23 cellular contexts compared by ENCODE assay signal in the genomic region with DNA sequence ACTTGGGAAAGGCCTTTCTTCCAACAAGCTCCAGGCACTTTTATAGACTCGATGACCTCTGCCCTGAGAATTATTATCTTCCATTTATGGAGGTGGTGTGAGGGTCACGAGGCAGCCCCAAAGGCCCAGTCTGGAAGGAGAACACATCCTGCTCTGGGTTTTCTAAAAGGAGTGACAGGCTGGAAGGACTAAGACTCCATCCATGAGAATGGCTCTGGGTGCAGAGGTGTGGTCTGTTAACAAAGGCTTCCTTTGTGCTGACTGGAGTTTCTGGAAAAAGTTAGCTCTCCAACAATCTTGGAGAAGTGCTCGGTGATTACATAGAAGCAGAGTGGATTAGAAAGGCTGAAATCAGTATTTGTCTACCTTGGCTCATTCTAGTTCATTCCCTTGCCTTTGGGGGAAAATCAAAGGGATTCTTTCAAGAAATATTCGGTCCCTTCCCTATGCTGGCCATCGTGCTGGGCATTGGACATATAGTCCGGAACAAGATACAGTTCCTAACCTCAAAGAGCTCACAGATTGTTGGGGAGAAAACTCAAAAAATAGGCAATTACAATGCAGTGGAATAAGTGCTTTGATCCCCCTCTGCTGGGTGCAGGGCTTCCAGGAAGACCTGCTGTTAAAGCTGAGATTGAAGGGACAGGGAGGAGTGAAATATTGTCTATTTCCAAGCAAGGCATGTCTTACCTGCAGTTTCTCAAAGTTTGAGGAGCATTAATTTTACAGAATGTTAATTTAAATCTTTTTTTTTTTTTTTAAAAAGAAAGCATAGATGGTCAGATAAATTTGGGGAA.
A peak's percentile ranks its signal among the peaks of the same experiment; 100 is the strongest.
DNase-seq lines count a peak whose midpoint lies in the region; TF ChIP-seq lines count a peak whose summit lies in the region.
"Had no signal": no experiment of that assay in that cellular context is flagged by ENCODE, and none has a peak within 500 bp of the region (broad histone marks: within the 10 kb centered on the region; RNA-seq: fewer than 3 reads in every experiment).

No MANE protein-coding gene starts in this region.

- TF ChIP-seq CTCF in retinal pigment epithelial cell (conservative IDR thresholded peaks at IDR 0.05; ENCODE audit: low read depth, low read length) (no peak), GM10248 (IDR thresholded peaks at IDR 0.05; ENCODE audit: control extremely low read depth, extremely low read depth, low read depth, missing control alignments) (no peak)

- CTCF ChIA-PET in GM10248 (lab: Yijun Ruan, JAX) = interaction anchor here (1.4 to 2.5 kb wide), 4 partner anchors 9 to 17 kb away, joined by 4 to 6 read pairs (median 4); no protein-coding TSS in a partner anchor

- DNase-seq in COLO829 (ENCODE audit: low spot score) (peak; percentile 87), RPMI7951 (ENCODE audit: low read depth) (peak; percentile 25), islet precursor cell (peak; percentile 85), retinal pigment epithelial cell (ENCODE audit: low read depth) (peak; percentile 41), NCI-H82 treated with DMSO at 0.1 percent for 48 hours (lab: John Stamatoyannopoulos, UW; ENCODE audit: unreplicated experiment) (no peak), NCI-H1436 treated with DMSO at 0.1 percent for 48 hours (lab: John Stamatoyannopoulos, UW) (no peak), GM10248 (ENCODE audit: extremely low spot score) (no peak)
- DNase-seq in stimulated activated naive CD4-positive, alpha-beta T cell treated with Interleukin-2 at 50 U/mL for 16 hours (lab: John Stamatoyannopoulos, UW) = no peak
- DNase-seq: activated CD4-positive, alpha-beta T cell treated with anti-CD3 and anti-CD28 coated beads for 4 hours; effector CD4-positive, alpha-beta T cell; H9; left lung; midbrain; naive thymus-derived CD4-positive, alpha-beta T cell; NCI-H1436; NCI-H345; SJCRH30; stimulated activated CD4-positive, alpha-beta T cell treated with anti-CD3 and anti-CD28 coated beads, Interleukin-1b, Interleukin-23, amount 100 ng/mL, for 48 hours; T-helper 9 cell; testis had no signal

- POLR2A ChIA-PET in GM10248 (lab: Yijun Ruan, JAX) = no interaction called here

- no peak overlapping the region for H3K4me3 ChIP-seq in retinal pigment epithelial cell (ENCODE audit: low read length)
- H3K4me3 ChIP-seq: BLaER1 treated with 17β-estradiol and CSF1 and Interleukin-3, amounts not matched to agents 10 nM and 100 nM; left lung; Peyer's patch; SJCRH30; testis; vagina had no signal

Comparison
In these comparisons a context has a peak if more than half of its experiments do, and no peak if none do; other contexts are left out.
1. DNase-seq: peak in COLO829 (single experiment), RPMI7951 (single experiment), islet precursor cell (single experiment) and retinal pigment epithelial cell (single experiment); none in NCI-H82 treated with DMSO at 0.1 percent for 48 hours (single experiment), NCI-H1436 treated with DMSO at 0.1 percent for 48 hours (single experiment), GM10248 (single experiment) and stimulated activated naive CD4-positive, alpha-beta T cell treated with Interleukin-2 at 50 U/mL for 16 hours (single experiment).